In the genomic region with DNA sequence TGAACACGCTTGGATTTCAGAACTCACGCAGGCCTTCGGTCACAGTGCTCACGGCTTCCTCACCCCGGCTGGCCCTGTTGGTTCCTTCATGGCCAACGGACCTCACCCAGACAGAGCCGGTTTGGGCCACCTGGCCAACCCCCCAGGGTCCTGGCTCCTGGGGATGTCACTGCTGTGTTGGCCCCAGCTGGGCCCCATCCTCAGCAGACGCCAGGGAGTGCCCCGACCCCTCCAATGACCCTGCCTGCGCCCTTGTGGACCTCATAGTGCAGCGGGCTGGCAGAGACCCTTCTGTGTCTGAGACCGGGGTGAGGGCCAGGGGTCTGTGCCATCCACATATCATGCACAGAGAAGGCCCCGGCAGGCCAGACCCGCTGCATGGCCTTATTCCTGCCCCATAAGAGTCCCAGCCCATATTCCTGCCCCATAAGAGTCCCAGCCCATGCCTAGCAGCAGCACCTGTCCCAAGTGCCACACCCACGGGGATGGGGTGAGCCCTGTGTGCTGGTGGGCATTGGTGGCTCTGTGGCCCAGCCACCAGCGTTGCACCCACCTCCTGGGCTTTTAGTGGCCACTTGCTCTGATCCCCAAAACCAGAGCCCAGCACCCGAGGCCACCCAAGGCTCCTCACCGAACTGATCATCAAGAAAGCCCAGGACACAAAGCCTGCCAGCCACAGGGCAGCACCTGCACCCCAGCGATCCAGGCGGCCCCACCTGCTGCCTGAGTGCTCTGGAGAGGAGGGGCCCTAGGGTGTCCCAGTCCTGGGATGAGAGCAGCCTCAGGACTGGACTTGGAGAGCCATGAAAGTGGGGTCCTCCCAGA, we compare ENCODE assay signal across 7 cellular contexts. TPM values are rescaled to one million over a fixed set of nuclear protein-coding genes. Genes with fewer than 3 reads are reported as not detected.
DNase-seq lines count a peak whose midpoint lies in the region; ATAC-seq and TF ChIP-seq lines count a peak whose summit lies in the region.

No MANE protein-coding gene starts in this region.

- peak overlapping the region; percentile 87 for H3K27ac Mint-ChIP-seq in activated B cell treated with CpG ODN at 0.5 μM for 24 hours
- peak overlapping the region; percentile 87 for H3K27ac Mint-ChIP-seq in stimulated activated naive B cell treated with anti-CD40 and anti-IgM and Interleukin-4, amounts not matched to agents 10 μg/mL and 1 μg/mL and 100 μg/mL, for 72 hours

- H4K20me1 ChIP-seq in HCT116 (ENCODE audit: insufficient read depth) = no peaks in the 10 kb centered on the region; the same call in 1 of the 2 replicates

- TF ChIP-seq RAD21 in HCT116 (IDR thresholded peaks at IDR 0.05; ENCODE audit: low read depth) = no peak

- TF ChIP-seq POLR2A in HCT116 (IDR thresholded peaks at IDR 0.05; ENCODE audit: borderline replicate concordance, extremely low read depth, insufficient read depth, insufficient read length) = no peak

- peak overlapping the region; percentile 84 for H3K4me2 ChIP-seq in HCT116 (ENCODE audit: low read length)

- H3K27me3 ChIP-seq in HCT116 (ENCODE audit: insufficient read depth, low read length) = no peaks in the 10 kb centered on the region

- no peaks in the 10 kb centered on the region for H3K9me3 ChIP-seq in HCT116 (ENCODE audit: control insufficient read depth in 1 of 2, insufficient read depth in 1 of 2, low read depth in 1 of 2, low read length in 2 of 2)

- H3K9me3 Mint-ChIP-seq in activated B cell treated with CpG ODN at 0.5 μM for 24 hours = no peaks in the 10 kb centered on the region
- no peaks in the 10 kb centered on the region for H3K9me3 Mint-ChIP-seq in stimulated activated naive B cell treated with anti-CD40 and anti-IgM and Interleukin-4, amounts not matched to agents 10 μg/mL and 1 μg/mL and 100 μg/mL, for 72 hours

- H3K4me3 Mint-ChIP-seq in activated B cell treated with CpG ODN at 0.5 μM for 24 hours = peak overlapping the region; percentile 64
- peak overlapping the region; percentile 71 to 81 for H3K4me3 Mint-ChIP-seq in stimulated activated naive B cell treated with anti-CD40 and anti-IgM and Interleukin-4, amounts not matched to agents 10 μg/mL and 1 μg/mL and 100 μg/mL, for 72 hours

- RAD21 ChIA-PET in HCT116 (lab: Charles Lee; ENCODE audit: low non-redundant PET in 1 of 2, low total read pairs in 2 of 2, uncharacterized antibody in 2 of 2, unreplicated experiment in 2 of 2) = no interaction called here

- no peak overlapping the region for H2AFZ ChIP-seq in HCT116 (ENCODE audit: low read depth, low read length, poor library complexity, severe bottlenecking)

- peak overlapping the region in 1 of 2 experiments; percentile 67; a peak in 2 of 4 replicates for H3K4me3 ChIP-seq in HCT116 (replicated peaks in 1 of 2; ENCODE audit: low read depth in 1 of 2, low read length in 2 of 2)

- H3K9me2 ChIP-seq in HCT116 (ENCODE audit: insufficient read depth) = no peaks in the 10 kb centered on the region

- peaks cover 16% of the 10 kb centered on the region for H3K36me3 Mint-ChIP-seq in activated B cell treated with CpG ODN at 0.5 μM for 24 hours (ENCODE audit: low read depth)
- H3K36me3 Mint-ChIP-seq in stimulated activated naive B cell treated with anti-CD40 and anti-IgM and Interleukin-4, amounts not matched to agents 10 μg/mL and 1 μg/mL and 100 μg/mL, for 72 hours = peaks cover 10 to 16% of the 10 kb centered on the region in 2 donors

- H3K27ac ChIP-seq in HCT116 (ENCODE audit: low read depth, low read length) = peak overlapping the region; percentile 67; the same call in 1 of the 2 replicates

- peaks cover 51% of the 10 kb centered on the region for H3K4me1 Mint-ChIP-seq in activated B cell treated with CpG ODN at 0.5 μM for 24 hours
- H3K4me1 Mint-ChIP-seq in stimulated activated naive B cell treated with anti-CD40 and anti-IgM and Interleukin-4, amounts not matched to agents 10 μg/mL and 1 μg/mL and 100 μg/mL, for 72 hours = peaks cover 46 to 53% of the 10 kb centered on the region in 2 donors

- TF ChIP-seq CTCF in HCT116 (IDR thresholded peaks at IDR 0.05 in 2 of 3, conservative IDR thresholded peaks at IDR 0.05 in 1 of 3; ENCODE audit: borderline replicate concordance in 1 of 3, insufficient read depth in 1 of 3, low read depth in 2 of 3, low read length in 2 of 3) (no peak), activated B cell treated with CpG ODN at 0.5 μM for 24 hours (IDR thresholded peaks at IDR 0.05) (no peak)

- intact Hi-C loops in HCT116 (cut with micrococcal nuclease) = no loop called here
- intact Hi-C loops in activated B cell treated with CpG ODN at 0.5 μM for 24 hours (cut with micrococcal nuclease) = loop anchor here (1.0 to 10.0 kb wide), 5 partner anchors 11 to 180 kb away; a partner anchor contains a TSS

- H3K4me1 ChIP-seq in HCT116 (ENCODE audit: control insufficient read depth in 1 of 2, insufficient read depth in 2 of 2, low read length in 2 of 2) = peaks cover 12 to 24% of the 10 kb centered on the region in 2 experiments

- POLR2A ChIA-PET in HCT116 (lab: Charles Lee) (interaction anchor here (1.1 kb wide), 1 partner anchor 9 kb away, joined by 4 read pairs; no protein-coding TSS in a partner anchor), activated B cell treated with CpG ODN at 0.5 μM for 24 hours (lab: Charles Lee) (interaction anchor here (0.5 to 6.5 kb wide), 14 partner anchors 11 to 46 kb away, joined by 3 to 68 read pairs (median 11); no protein-coding TSS in a partner anchor)

- CTCF ChIA-PET in HCT116 (lab: Charles Lee) = no interaction called here
- CTCF ChIA-PET in activated B cell treated with CpG ODN at 0.5 μM for 24 hours (lab: Charles Lee) = interaction anchor here (1.4 to 1.9 kb wide), 2 partner anchors 11 to 45 kb away, joined by 4 to 8 read pairs; no protein-coding TSS in a partner anchor

- peaks cover 6 to 9% of the 10 kb centered on the region in 2 experiments; a peak in 3 of 4 replicates for H3K36me3 ChIP-seq in HCT116 (ENCODE audit: control insufficient read depth in 1 of 2, insufficient read depth in 2 of 2, low read length in 2 of 2)

- H3K27me3 Mint-ChIP-seq in activated B cell treated with CpG ODN at 0.5 μM for 24 hours = no peaks in the 10 kb centered on the region
- H3K27me3 Mint-ChIP-seq in stimulated activated naive B cell treated with anti-CD40 and anti-IgM and Interleukin-4, amounts not matched to agents 10 μg/mL and 1 μg/mL and 100 μg/mL, for 72 hours = no peaks in the 10 kb centered on the region

- H3K79me2 ChIP-seq in HCT116 (ENCODE audit: insufficient read depth, low read length) = peaks cover 32% of the 10 kb centered on the region

- DNase-seq in HCT116 (ENCODE audit: low read depth, low spot score) = no peak
- DNase-seq in activated B cell treated with CpG ODN at 0.5 μM for 24 hours = peak; percentile 27
- DNase-seq in islet precursor cell = peak; percentile 46
- DNase-seq in stimulated activated naive B cell treated with anti-CD40 and anti-IgM and Interleukin-4, amounts not matched to agents 10 μg/mL and 1 μg/mL and 100 μg/mL, for 72 hours = no peak
- no peak for DNase-seq in dedifferentiated amniotic fluid mesenchymal stem cell (ENCODE audit: extremely low spot score)
- DNase-seq in NCI-H2227 treated with DMSO at 0.1 percent for 48 hours (lab: John Stamatoyannopoulos, UW) = no peak
- DNase-seq in SK-N-DZ (ENCODE audit: low spot score) = no peak

- no peak for ATAC-seq in HCT116
- ATAC-seq in activated B cell treated with CpG ODN at 0.5 μM for 24 hours (ENCODE audit: low read depth) = no peak
- no peak for ATAC-seq in stimulated activated naive B cell treated with anti-CD40 and anti-IgM and Interleukin-4, amounts not matched to agents 10 μg/mL and 1 μg/mL and 100 μg/mL, for 72 hours (replicated peaks)

- BruUV-seq in HCT116 (replicated peaks; lab: Mats Ljungman, UMichigan) = no TSS peak

- H3K9ac ChIP-seq in HCT116 (ENCODE audit: low read length) = peak overlapping the region; percentile 84

TF ChIP-seq in HCT116, 20 proteins besides CTCF, POLR2A, EP300 and RAD21:
- no peak for TF ChIP-seq EZH2 (IDR thresholded peaks at IDR 0.05)

RNA-seq across cellular contexts. Expression of a gene that starts 1.3 kb away (rescaled TPM):
- total RNA-seq in HCT116 (2021; ENCODE audit: unreplicated experiment) (75.0 TPM), activated B cell treated with CpG ODN at 0.5 μM for 24 hours (246 and 269 TPM in 2 replicates)
- 33.5 and 34.7 TPM in 2 replicates for polyA plus RNA-seq in HCT116 (2012)
- 73.8 and 87.2 TPM in 2 replicates for polyA plus RNA-seq in SK-N-DZ (2014; cell fraction: cytosol; rRNA removed)
- 46.6 and 62.7 TPM in 2 replicates for polyA plus RNA-seq in SK-N-DZ (2014; cell fraction: nucleus; rRNA removed)

Comparison
In these comparisons a context has a peak if more than half of its experiments do, and no peak if none do; other contexts are left out.
1. DNase-seq: peak in activated B cell treated with CpG ODN at 0.5 μM for 24 hours (single experiment) and islet precursor cell (single experiment); none in HCT116 (single experiment), stimulated activated naive B cell treated with anti-CD40 and anti-IgM and Interleukin-4, amounts not matched to agents 10 μg/mL and 1 μg/mL and 100 μg/mL, for 72 hours (single experiment), dedifferentiated amniotic fluid mesenchymal stem cell (single experiment), NCI-H2227 treated with DMSO at 0.1 percent for 48 hours (single experiment) and SK-N-DZ (single experiment).